Comparison of ENCODE assay signal across 9 cellular contexts in genomic region chr16:80828495-80828894, GRCh38.
"Had no signal": no experiment of that assay in that cellular context is flagged by ENCODE, and none has a peak within 500 bp of the region (broad histone marks: within the 10 kb centered on the region; RNA-seq: fewer than 3 reads in every experiment).

No MANE protein-coding gene starts in this region.

- H3K9ac ChIP-seq: GM23248 had no signal

- H2AFZ ChIP-seq: GM23248 had no signal

- H3K4me1 ChIP-seq: HAP-1 had no signal

- DNase-seq: GM23248, GOT3, H7, HFFc6, IMR-90 had no signal

- H3K27ac ChIP-seq: GM23248, HL-60 had no signal

- ATAC-seq: HCT116, K562 had no signal

- H3K36me3 ChIP-seq: HAP-1 had no signal

- H3K9me3 ChIP-seq: HAP-1 had no signal

- H3K4me3 ChIP-seq: GM23248, HAP-1, K562 had no signal

- FAIRE-seq: K562 had no signal
